Comparison of ENCODE assay signal across 28 cellular contexts in genomic region chr18:11749305-11749704, GRCh38.
"Had no signal": no experiment of that assay in that cellular context is flagged by ENCODE, and none has a peak within 500 bp of the region (broad histone marks: within the 10 kb centered on the region; RNA-seq: fewer than 3 reads in every experiment).

No MANE protein-coding gene starts in this region.

- H3K27ac Mint-ChIP-seq: dendritic cell treated with granulocyte-macrophage colony-stimulating factor and Interleukin-4, amounts not matched to agents 40 ng/mL and 50 ng/mL, for 4 days; effector memory CD8-positive, alpha-beta T cell; endodermal cell; mesothelial cell of epicardium had no signal

- H3K36me3 Mint-ChIP-seq: mesothelial cell of epicardium had no signal

- ATAC-seq: effector memory CD8-positive, alpha-beta T cell; esophagus mucosa; gastrocnemius medialis; heart right ventricle; left cardiac atrium; left lung; left ventricle myocardium superior; lower lobe of right lung; mucosa of descending colon had no signal

- H3K27ac ChIP-seq: colonic mucosa, epithelial cell of prostate, esophagus squamous epithelium, gastrocnemius medialis, heart right ventricle, left lung, lower lobe of right lung had no signal

- H3K4me1 ChIP-seq: colonic mucosa, lower lobe of right lung had no signal

- H3K36me3 ChIP-seq: colonic mucosa, esophagus squamous epithelium, gastrocnemius medialis, heart right ventricle, left lung, lower lobe of right lung had no signal

- FAIRE-seq: endometrium, islet of Langerhans, keratinocyte had no signal

- DNase-seq: cerebellar nuclear complex; colonic mucosa; cortex of kidney; effector CD8-positive, alpha-beta T cell; effector memory CD8-positive, alpha-beta T cell; endodermal cell; erythroblast; esophagus squamous epithelium; foreskin fibroblast; foreskin melanocyte; gastrocnemius medialis; glutamatergic neuron; head of caudate nucleus; heart right ventricle; hippocampal formation; left cardiac atrium; left lung; left ventricle myocardium superior; lower lobe of right lung; mesenchymal stem cell; mucosa of descending colon had no signal

- H3K9me3 Mint-ChIP-seq: dendritic cell treated with granulocyte-macrophage colony-stimulating factor and Interleukin-4, amounts not matched to agents 40 ng/mL and 50 ng/mL, for 4 days; effector memory CD8-positive, alpha-beta T cell; mesothelial cell of epicardium had no signal

- H3K4me3 ChIP-seq: colonic mucosa, esophagus squamous epithelium, gastrocnemius medialis, heart right ventricle, left lung, lower lobe of right lung, mucosa of descending colon had no signal

- H3K4me3 Mint-ChIP-seq: dendritic cell treated with granulocyte-macrophage colony-stimulating factor and Interleukin-4, amounts not matched to agents 40 ng/mL and 50 ng/mL, for 4 days; effector memory CD8-positive, alpha-beta T cell; endodermal cell had no signal

- H3K9me3 ChIP-seq: colonic mucosa, esophagus squamous epithelium, gastrocnemius medialis, heart right ventricle, left lung, lower lobe of right lung, mucosa of descending colon had no signal
